ENCODE assay signal across 8 cellular contexts in genomic region chr10:107542607-107543006, GRCh38.
"Had no signal": no experiment of that assay in that cellular context is flagged by ENCODE, and none has a peak within 500 bp of the region (broad histone marks: within the 10 kb centered on the region; RNA-seq: fewer than 3 reads in every experiment).

No MANE protein-coding gene starts in this region.

- FAIRE-seq: HTR-8/SVneo, K562 had no signal

- DNase-seq: GM23248, H7, HCEC 1CT, IMR-90, Kasumi-1, KG1 had no signal

- H3K9ac ChIP-seq: GM23248 had no signal

- H3K27ac ChIP-seq: GM23248 had no signal

- H2AFZ ChIP-seq: GM23248 had no signal

- ATAC-seq: K562 had no signal

- H3K4me3 ChIP-seq: GM23248, K562 had no signal
